In the genomic region with DNA sequence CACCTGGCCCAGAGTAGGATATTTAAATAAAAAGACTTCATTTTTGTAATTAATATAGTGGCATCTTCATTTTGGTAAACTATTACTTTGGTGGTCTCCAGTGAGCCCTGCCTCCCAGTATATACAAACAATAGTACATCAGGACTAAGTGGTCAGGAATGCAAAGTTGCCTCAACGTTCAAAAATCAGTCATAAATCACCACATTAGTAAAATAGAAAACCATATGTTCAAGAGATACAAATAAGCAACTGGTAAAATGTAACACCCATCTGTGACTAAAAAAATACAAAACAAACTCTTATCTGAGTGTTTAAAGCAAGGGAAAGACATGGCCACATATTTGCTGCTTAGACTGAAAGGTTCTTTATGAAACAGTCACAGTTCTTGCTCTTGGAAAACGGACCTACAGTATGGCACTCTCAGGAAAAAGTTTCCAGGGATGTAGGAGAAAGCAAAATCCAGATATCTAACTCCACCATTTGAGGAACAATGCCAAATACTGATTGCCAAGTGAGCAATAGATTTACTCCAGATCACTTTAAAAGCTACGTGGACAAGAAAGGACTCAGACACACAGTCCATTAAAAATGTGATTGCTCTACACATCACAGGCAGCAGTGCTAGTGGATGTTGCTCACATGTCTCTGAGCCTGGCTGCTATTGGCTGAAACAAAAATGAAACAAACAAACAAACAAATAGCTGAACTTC, we compare ENCODE assay signal across 20 cellular contexts. TPM values are rescaled to one million over a fixed set of nuclear protein-coding genes. Genes with fewer than 3 reads are reported as not detected.
DNase-seq lines count a peak whose midpoint lies in the region; ATAC-seq, FAIRE-seq and TF ChIP-seq lines count a peak whose summit lies in the region.
"Had no signal": no experiment of that assay in that cellular context is flagged by ENCODE, and none has a peak within 500 bp of the region (broad histone marks: within the 10 kb centered on the region; RNA-seq: fewer than 3 reads in every experiment).

No MANE protein-coding gene starts in this region.

- H2BK15ac ChIP-seq in mesenchymal stem cell (ENCODE audit: low read depth, poor library complexity, severe bottlenecking), result no peak overlapping the region

- H3K36me3 ChIP-seq in mesenchymal stem cell (ENCODE audit: control insufficient read depth in 1 of 2, insufficient read depth in 2 of 2, low read depth in 1 of 2, low read length in 2 of 2) (no peaks in the 10 kb centered on the region), OCI-LY7 (ENCODE audit: insufficient read depth, low read length) (no peaks in the 10 kb centered on the region)
- H3K36me3 ChIP-seq: esophagus squamous epithelium, ovary, tibial artery had no signal

- no peak for DNase-seq in A549 (ENCODE audit: low read depth in 1 of 2, low spot score in 1 of 2)
- DNase-seq in HTR-8/SVneo (ENCODE audit: insufficient read length, low spot score), result no peak
- DNase-seq in astrocyte of the spinal cord (ENCODE audit: low read depth, low spot score), result peak; percentile 47
- DNase-seq in mesenchymal stem cell, result peak; percentile 73
- DNase-seq in pons (ENCODE audit: low spot score), result no peak
- DNase-seq in OCI-LY7 (ENCODE audit: low spot score), result no peak
- DNase-seq in KBM-7, result no peak
- DNase-seq: activated CD4-positive, alpha-beta T cell treated with anti-CD3 and anti-CD28 coated beads, Interleukin-2, amount 50 U/mL, for 1 hour; CD4-positive, alpha-beta T cell; DMS79; esophagus squamous epithelium; left cardiac atrium; NCI-H146; NCI-H226; ovary; PC-9; tibial artery had no signal

- no peak; a peak in 1 of 6 replicates for ATAC-seq in A549
- no peak for ATAC-seq in GM18502 (IDR thresholded peaks at IDR 0.05; ENCODE audit: poor library complexity, unreplicated experiment)
- ATAC-seq: left cardiac atrium had no signal

- H4K20me1 ChIP-seq in OCI-LY7 (ENCODE audit: insufficient read depth, low read length), result no peaks in the 10 kb centered on the region

- peak overlapping the region in 1 of 2 experiments; percentile 91 for H2BK12ac ChIP-seq in mesenchymal stem cell (ENCODE audit: low read length in 2 of 2)

- H3K4me1 ChIP-seq in A549, result peaks cover 54% of the 10 kb centered on the region
- H3K4me1 ChIP-seq in mesenchymal stem cell (ENCODE audit: control insufficient read depth, insufficient read depth, low read depth, low read length), result peaks cover 1% of the 10 kb centered on the region
- H3K4me1 ChIP-seq in OCI-LY7 (ENCODE audit: insufficient read depth, low read length, poor library complexity, severe bottlenecking), result peaks cover 10% of the 10 kb centered on the region

- H2AK5ac ChIP-seq in mesenchymal stem cell (ENCODE audit: low read length, severe bottlenecking), result peak overlapping the region; percentile 93

- no peak overlapping the region for H2BK5ac ChIP-seq in mesenchymal stem cell (ENCODE audit: low read depth, low read length, poor library complexity, severe bottlenecking)

- no peak overlapping the region for H4K91ac ChIP-seq in mesenchymal stem cell (ENCODE audit: low read length)

- no peak for TF ChIP-seq RAD21 in A549 (conservative IDR thresholded peaks at IDR 0.05 in 1 of 2, IDR thresholded peaks at IDR 0.05 in 1 of 2)

- H3K9me3 ChIP-seq in A549 (no peaks in the 10 kb centered on the region), mesenchymal stem cell (ENCODE audit: control insufficient read depth, low read length) (no peaks in the 10 kb centered on the region), OCI-LY7 (ENCODE audit: low read length) (no peaks in the 10 kb centered on the region)
- H3K9me3 ChIP-seq: esophagus squamous epithelium, ovary, tibial artery had no signal

- no peak overlapping the region for H2BK120ac ChIP-seq in mesenchymal stem cell (ENCODE audit: low read depth, low read length)

- H4K8ac ChIP-seq in mesenchymal stem cell (ENCODE audit: low read length), result peak overlapping the region; percentile 29

- WGBS in A549 (ENCODE audit: missing lambda C conversion rate), result 27% methylated on average over 3 of the region's 3 CpGs
- WGBS in mesenchymal stem cell, result 1% methylated on average over 3 of the region's 3 CpGs

- H2AFZ ChIP-seq in mesenchymal stem cell (ENCODE audit: low read depth, low read length) (no peak overlapping the region), OCI-LY7 (ENCODE audit: low read length) (no peak overlapping the region)
- H2AFZ ChIP-seq: PC-9 had no signal

- H3K18ac ChIP-seq in mesenchymal stem cell (ENCODE audit: low read depth in 1 of 2, low read length in 2 of 2), result peak overlapping the region in 1 of 2 experiments; percentile 86

- no peak for TF ChIP-seq POLR2A in A549 (IDR thresholded peaks at IDR 0.05; ENCODE audit: low read length)

- H3K9me2 ChIP-seq in OCI-LY7 (ENCODE audit: insufficient read depth, low read length), result no peaks in the 10 kb centered on the region

- H3K79me2 ChIP-seq in OCI-LY7 (ENCODE audit: insufficient read depth, low read depth, low read length), result no peaks in the 10 kb centered on the region

- H3K9ac ChIP-seq in mesenchymal stem cell (ENCODE audit: low read length), result no peak overlapping the region

- H3K79me1 ChIP-seq in mesenchymal stem cell (replicated peaks; ENCODE audit: low read length, poor library complexity, severe bottlenecking), result peaks cover 5% of the 10 kb centered on the region

- intact Hi-C loops in OCI-LY7 (cut with micrococcal nuclease; ENCODE audit: unreplicated experiment), result no loop called here

- H3K27ac ChIP-seq in A549 (peak overlapping the region; percentile 31 to 52; a peak in 3 of 6 replicates), mesenchymal stem cell (ENCODE audit: low read length, poor library complexity, severe bottlenecking) (no peak overlapping the region), OCI-LY7 (ENCODE audit: low read depth, low read length, poor library complexity, severe bottlenecking) (no peak overlapping the region)
- H3K27ac ChIP-seq: esophagus squamous epithelium, ovary, PC-9, tibial artery had no signal

- H3K4me3 ChIP-seq in A549 (no peak overlapping the region), astrocyte of the spinal cord (ENCODE audit: low read depth, low read length) (no peak overlapping the region), mesenchymal stem cell (ENCODE audit: insufficient read depth in 1 of 2, low read depth in 1 of 2, low read length in 2 of 2) (no peak overlapping the region), OCI-LY7 (ENCODE audit: low read depth, low read length, poor library complexity, severe bottlenecking) (no peak overlapping the region)
- H3K4me3 ChIP-seq: esophagus squamous epithelium, ovary, PC-9, tibial artery had no signal

- H3K14ac ChIP-seq in mesenchymal stem cell (ENCODE audit: low read length in 2 of 2), result no peak overlapping the region

- H3K4me2 ChIP-seq in A549 (0 out of 3 replicates have a peak overlapping the region, but pooled peaks have one; percentile 0), mesenchymal stem cell (ENCODE audit: low read length, poor library complexity, severe bottlenecking) (no peak overlapping the region), OCI-LY7 (ENCODE audit: low read length) (no peak overlapping the region)
- H3K4me2 ChIP-seq: PC-9 had no signal

- in situ Hi-C loops in astrocyte of the spinal cord (cut with HindIII; ENCODE audit: low sequenced_read_pairs), result no loop called here
- in situ Hi-C loops in KBM-7 (cut with MboI; ENCODE audit: low pct_unique_long_range_greater_than_20kb, low sequenced_read_pairs), result loop anchor here (25.0 kb wide), 1 partner anchor 147 kb away; no protein-coding TSS in a partner anchor

- CTCF ChIA-PET in A549 (lab: Yijun Ruan, JAX) (interaction anchor here (0.7 kb wide), 1 partner anchor 325 kb away, joined by 3 read pairs; no protein-coding TSS in a partner anchor), OCI-LY7 (lab: Charles Lee; ENCODE audit: unreplicated experiment) (no interaction called here)

- POLR2A ChIA-PET in A549 (lab: Yijun Ruan, JAX) (interaction anchor here (1.4 kb wide), 1 partner anchor 14 kb away, joined by 5 read pairs; no protein-coding TSS in a partner anchor), OCI-LY7 (lab: Charles Lee) (interaction anchor here (0.6 kb wide), 1 partner anchor 413 kb away, joined by 3 read pairs; no protein-coding TSS in a partner anchor)

- BruUV-seq in OCI-LY7 (replicated peaks; lab: Mats Ljungman, UMichigan), result no TSS peak

- H3K27me3 ChIP-seq in mesenchymal stem cell (ENCODE audit: control insufficient read depth in 1 of 2, insufficient read depth in 1 of 2, low read length in 2 of 2), result no peaks in the 10 kb centered on the region
- H3K27me3 ChIP-seq: esophagus squamous epithelium, ovary, tibial artery had no signal

- TF ChIP-seq EP300 in A549 (IDR thresholded peaks at IDR 0.05), result no peak

- peak overlapping the region; percentile 30 to 69 for H3K4ac ChIP-seq in mesenchymal stem cell (ENCODE audit: low read depth in 1 of 2, low read length in 2 of 2)

- peak; percentile 85 for FAIRE-seq in A549 (lab: Jason Lieb, UNC)
- FAIRE-seq in HTR-8/SVneo (lab: Jason Lieb, UNC), result peak; percentile 57
- FAIRE-seq: A204.1, bronchial epithelial cell had no signal

- no peak overlapping the region for H3K23ac ChIP-seq in mesenchymal stem cell (ENCODE audit: low read length in 2 of 2)

- TF ChIP-seq CTCF in A549 (IDR thresholded peaks at IDR 0.05) (no peak), astrocyte of the spinal cord (IDR thresholded peaks at IDR 0.05; ENCODE audit: low read depth, low read length) (no peak), OCI-LY7 (conservative IDR thresholded peaks at IDR 0.05; ENCODE audit: low read length) (no peak)

TF ChIP-seq in A549, 52 proteins besides CTCF, POLR2A, EP300 and RAD21:
- TF ChIP-seq, protein P1, sequence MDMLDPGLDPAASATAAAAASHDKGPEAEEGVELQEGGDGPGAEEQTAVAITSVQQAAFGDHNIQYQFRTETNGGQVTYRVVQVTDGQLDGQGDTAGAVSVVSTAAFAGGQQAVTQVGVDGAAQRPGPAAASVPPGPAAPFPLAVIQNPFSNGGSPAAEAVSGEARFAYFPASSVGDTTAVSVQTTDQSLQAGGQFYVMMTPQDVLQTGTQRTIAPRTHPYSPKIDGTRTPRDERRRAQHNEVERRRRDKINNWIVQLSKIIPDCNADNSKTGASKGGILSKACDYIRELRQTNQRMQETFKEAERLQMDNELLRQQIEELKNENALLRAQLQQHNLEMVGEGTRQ (IDR thresholded peaks at IDR 0.05), result peak; percentile 22; the same call in 1 of the 2 replicates
- no peak for TF ChIP-seq CHD2 (IDR thresholded peaks at IDR 0.05; ENCODE audit: low read length, partially characterized antibody)

RNA-seq across cellular contexts. Expression of a gene that starts 15.1 kb away (rescaled TPM):
- polyA plus RNA-seq in A549 (2011; rRNA removed) (24.7 TPM in 2 replicates), A549 (2017; fragmentation: RNase III; extraction: RNeasy Plus Mini Kit Qiagen cat#74134 plus additional on column Dnase treatment) (5.3 to 6.6 TPM (median 5.7 TPM) in 3 replicates)
- 4.3 and 4.9 TPM in 2 replicates for polyA plus RNA-seq in A549 (2012; cell fraction: cytosol; rRNA removed)
- 2.6 and 4.2 TPM in 2 replicates for polyA plus RNA-seq in A549 (2012; cell fraction: nucleus; rRNA removed)
- polyA minus RNA-seq in A549 (2011; rRNA and poly(A)+ RNA removed), result 19.1 and 23.7 TPM in 2 replicates
- 60.2 TPM for polyA plus RNA-seq in mesenchymal stem cell (2013, experiment 1 of 2)
- 60.6 TPM for polyA plus RNA-seq in mesenchymal stem cell (2013, experiment 2 of 2)
- total RNA-seq in OCI-LY7 (2014; rRNA removed; shearing (Covaris generic)), result not detected in 2 replicates
- 0.07 TPM in 1 of 2 replicates, not detected in the other for total RNA-seq in OCI-LY7 (2022)
- total RNA-seq: CD4-positive, alpha-beta T cell had no signal

Comparison
In these comparisons a context has a peak if more than half of its experiments do, and no peak if none do; other contexts are left out.
1. DNase-seq: peak in astrocyte of the spinal cord (single experiment) and mesenchymal stem cell (single experiment); none in A549 (0 of 2), HTR-8/SVneo (single experiment), pons (single experiment), OCI-LY7 (single experiment) and KBM-7 (single experiment).
2. H3K27ac ChIP-seq: peak in A549 (2 of 2); none in mesenchymal stem cell (single experiment) and OCI-LY7 (single experiment).